ENCODE assay signal across 34 cellular contexts in the genomic region with DNA sequence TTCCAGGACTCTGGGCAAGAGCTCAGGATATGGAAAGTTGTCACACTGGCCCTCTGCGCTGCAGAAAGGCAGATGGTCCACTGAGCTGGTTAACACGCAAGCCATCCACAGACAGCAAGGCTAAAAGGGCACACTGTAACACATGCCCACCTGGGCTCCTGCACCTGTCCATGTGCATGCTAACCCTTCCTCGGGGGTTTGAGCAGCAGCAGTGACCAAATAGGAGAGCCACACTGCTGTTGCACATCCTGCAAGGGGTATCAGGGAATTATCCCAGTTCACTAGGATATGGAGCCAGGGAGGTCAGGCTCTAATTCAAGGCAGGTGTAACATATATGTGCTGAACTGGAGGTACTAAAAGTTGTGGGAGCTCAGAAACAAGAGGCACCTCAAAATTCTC.
"Had no signal": no experiment of that assay in that cellular context is flagged by ENCODE, and none has a peak within 500 bp of the region (broad histone marks: within the 10 kb centered on the region; RNA-seq: fewer than 3 reads in every experiment).

No MANE protein-coding gene starts in this region.

- DNase-seq: Karpas-422, Kasumi-1, MG63, MM.1S, MV-4-11, NCI-H1048, NCI-H1092, NCI-H1092 treated with DMSO at 0.1 percent for 48 hours, NCI-H1105, NCI-H1105 treated with DMSO at 0.1 percent for 48 hours, NCI-H1417, NCI-H1417 treated with DMSO at 0.1 percent for 48 hours, NCI-H1436, NCI-H1436 treated with DMSO at 0.1 percent for 48 hours, NCI-H146, NCI-H1694, NCI-H1694 treated with DMSO at 0.1 percent for 48 hours, NCI-H187, NCI-H187 treated with DMSO at 0.1 percent for 48 hours, NCI-H1930, NCI-H2029, NCI-H2029 treated with DMSO at 0.1 percent for 48 hours, NCI-H2081, NCI-H2081 treated with DMSO at 0.1 percent for 48 hours, NCI-H2107, NCI-H2171, NCI-H2171 treated with DMSO at 0.1 percent for 48 hours, NCI-H2227 treated with DMSO at 0.1 percent for 48 hours, NCI-H226, NCI-H345, NCI-H446, NCI-H446 treated with DMSO at 0.1 percent for 48 hours, NCI-H510A had no signal

- H3K9ac ChIP-seq: KMS-11 had no signal

- H3K27me3 ChIP-seq: MG63 had no signal

- H3K4me2 ChIP-seq: KMS-11 had no signal

- H3K9me3 ChIP-seq: MG63 had no signal

- H3K4me3 ChIP-seq: MG63 had no signal

- H3K36me3 ChIP-seq: MG63 had no signal

- H3K27ac ChIP-seq: KMS-11 had no signal
